16 cellular contexts compared by ENCODE assay signal in the genomic region with DNA sequence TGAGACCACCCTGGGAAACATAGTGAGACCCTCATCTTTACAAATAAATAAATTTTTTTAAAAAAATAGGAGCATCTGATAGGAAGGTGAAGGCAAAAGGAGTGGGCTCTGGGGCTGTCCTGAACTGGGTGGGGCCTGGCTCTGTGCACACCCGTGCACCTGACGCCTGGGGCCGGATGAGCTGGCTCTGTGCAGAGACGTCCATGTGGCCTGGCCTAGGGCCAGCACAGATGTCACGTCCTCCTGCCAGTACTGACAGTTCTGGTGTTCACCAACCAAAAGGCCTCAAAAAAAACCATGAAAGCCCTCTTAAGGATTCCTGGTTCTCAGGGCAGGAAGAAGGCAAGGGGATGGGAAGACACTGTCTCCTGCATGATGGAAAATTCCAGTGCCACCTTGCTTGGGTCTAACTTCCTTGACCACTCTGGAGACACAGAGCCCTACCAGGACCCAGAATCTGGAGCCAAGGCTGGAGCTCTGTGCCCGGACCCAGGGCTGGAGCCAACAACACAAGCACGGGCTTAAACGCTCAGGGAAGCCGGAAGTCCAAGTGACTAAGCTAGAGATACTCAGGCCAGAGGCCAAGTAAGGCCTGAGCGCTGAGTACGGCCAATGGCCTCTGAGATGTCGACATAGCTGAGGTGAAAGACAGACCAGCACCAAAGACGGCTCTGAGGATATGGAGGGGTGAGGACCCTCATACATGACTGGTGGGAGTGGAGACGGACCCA. TPM values are rescaled to one million over a fixed set of nuclear protein-coding genes. Genes with fewer than 3 reads are reported as not detected.
DNase-seq lines count a peak whose midpoint lies in the region; ATAC-seq and TF ChIP-seq lines count a peak whose summit lies in the region.
"Had no signal": no experiment of that assay in that cellular context is flagged by ENCODE, and none has a peak within 500 bp of the region (broad histone marks: within the 10 kb centered on the region; RNA-seq: fewer than 3 reads in every experiment).

No MANE protein-coding gene starts in this region.

- in situ Hi-C loops in Panc1 (cut with HindIII; ENCODE audit: low pct_unique_long_range_greater_than_20kb, low sequenced_read_pairs) = no loop called here

- POLR2A ChIA-PET in Panc1 (lab: Charles Lee) = interaction anchor here (0.6 kb wide), 1 partner anchor 285 kb away, joined by 6 read pairs; no protein-coding TSS in a partner anchor

- no peak for TF ChIP-seq CTCF in left ventricle myocardium inferior (IDR thresholded peaks at IDR 0.05; ENCODE audit: borderline replicate concordance)
- no peak for TF ChIP-seq CTCF in Panc1 (IDR thresholded peaks at IDR 0.05)
- TF ChIP-seq CTCF in fibroblast of villous mesenchyme (IDR thresholded peaks at IDR 0.05; ENCODE audit: insufficient read depth, low read depth, low read length) = no peak

- no peaks in the 10 kb centered on the region for H3K4me1 Mint-ChIP-seq in immature natural killer cell
- H3K4me1 Mint-ChIP-seq: memory B cell, T-cell had no signal

- H3K9me3 Mint-ChIP-seq in immature natural killer cell = no peaks in the 10 kb centered on the region
- H3K9me3 Mint-ChIP-seq: memory B cell, T-cell had no signal

- H3K9ac ChIP-seq in subcutaneous abdominal adipose tissue (ENCODE audit: low read length in 5 of 5) = peak overlapping the region in 1 of 5 donors; percentile 27

- no peaks in the 10 kb centered on the region for H3K4me1 ChIP-seq in left ventricle myocardium inferior
- H3K4me1 ChIP-seq in Panc1 (ENCODE audit: control insufficient read depth, insufficient read depth, low read length) = peaks cover 3% of the 10 kb centered on the region
- H3K4me1 ChIP-seq in subcutaneous abdominal adipose tissue (ENCODE audit: control insufficient read depth in 5 of 5, insufficient read depth in 5 of 5, low read length in 5 of 5) = peaks cover 9 to 33% (median 23%) of the 10 kb centered on the region in 5 donors
- H3K4me1 ChIP-seq: uterus had no signal

- H3K4me3 ChIP-seq in left ventricle myocardium inferior = no peak overlapping the region
- H3K4me3 ChIP-seq in Panc1 (ENCODE audit: low read depth in 2 of 2, low read length in 2 of 2) = no peak overlapping the region
- H3K4me3 ChIP-seq in fibroblast of villous mesenchyme (ENCODE audit: low read depth, low read length) = no peak overlapping the region
- peak overlapping the region in 1 of 5 donors; percentile 4 for H3K4me3 ChIP-seq in subcutaneous abdominal adipose tissue (ENCODE audit: low read depth in 1 of 5, low read length in 5 of 5)
- H3K4me3 ChIP-seq: heart left ventricle, uterus had no signal

- ATAC-seq in Panc1 (peak; percentile 58; the same call in 1 of the 2 replicates), HG03280 (IDR thresholded peaks at IDR 0.05; ENCODE audit: unreplicated experiment) (no peak)
- ATAC-seq: T-cell had no signal

- H3K36me3 Mint-ChIP-seq in immature natural killer cell = no peaks in the 10 kb centered on the region
- H3K36me3 Mint-ChIP-seq: memory B cell, T-cell had no signal

- peaks cover 0 to 8% (median 5%) of the 10 kb centered on the region in 3 donors for H3K27me3 Mint-ChIP-seq in immature natural killer cell (ENCODE audit: low read depth in 3 of 3)
- H3K27me3 Mint-ChIP-seq: memory B cell, T-cell had no signal

- intact Hi-C loops in cardiac septum (cut with DNase I) (no loop called here), left ventricle myocardium inferior (cut with micrococcal nuclease) (no loop called here), Panc1 (cut with micrococcal nuclease; ENCODE audit: unreplicated experiment) (no loop called here)

- no TSS peak for BruUV-seq in Panc1 (replicated peaks; lab: Mats Ljungman, UMichigan)

- H3K27ac ChIP-seq in left ventricle myocardium inferior (replicated peaks) = no peak overlapping the region
- H3K27ac ChIP-seq in Panc1 (ENCODE audit: low read length) = no peak overlapping the region
- peak overlapping the region; percentile 57 for H3K27ac ChIP-seq in subcutaneous abdominal adipose tissue (ENCODE audit: low read depth, low read length)
- H3K27ac ChIP-seq: heart left ventricle, uterus had no signal

- no peak overlapping the region for H3K27ac Mint-ChIP-seq in immature natural killer cell
- H3K27ac Mint-ChIP-seq: memory B cell, T-cell had no signal

- H3K4me3 Mint-ChIP-seq in immature natural killer cell = no peak overlapping the region
- H3K4me3 Mint-ChIP-seq: memory B cell, T-cell had no signal

- no peaks in the 10 kb centered on the region for H3K9me3 ChIP-seq in left ventricle myocardium inferior (replicated peaks)
- no peaks in the 10 kb centered on the region for H3K9me3 ChIP-seq in Panc1 (ENCODE audit: control insufficient read depth, insufficient read depth, low read depth, low read length)
- no peaks in the 10 kb centered on the region for H3K9me3 ChIP-seq in subcutaneous abdominal adipose tissue (ENCODE audit: control insufficient read depth in 5 of 5, low read length in 5 of 5)
- H3K9me3 ChIP-seq: heart left ventricle, uterus had no signal

- DNase-seq in cardiac septum (ENCODE audit: low spot score) = peak; percentile 27
- DNase-seq in left ventricle myocardium inferior = no peak
- no peak for DNase-seq in Panc1 (ENCODE audit: low read depth, low spot score)
- peak; percentile 66 for DNase-seq in fibroblast of villous mesenchyme (ENCODE audit: low read depth)
- DNase-seq in immature natural killer cell = no peak
- DNase-seq in SK-N-DZ (ENCODE audit: low spot score) = no peak
- DNase-seq: ACHN; activated T-cell treated with anti-CD3 and anti-CD28 coated beads, Interleukin-2, amount 50 U/mL, for 1 hour; effector memory CD4-positive, alpha-beta T cell; heart left ventricle; occipital lobe; uterus had no signal

- no peaks in the 10 kb centered on the region for H3K27me3 ChIP-seq in left ventricle myocardium inferior (ENCODE audit: low read depth)
- no peaks in the 10 kb centered on the region for H3K27me3 ChIP-seq in Panc1 (ENCODE audit: control insufficient read depth, insufficient read depth, low read length)
- H3K27me3 ChIP-seq in subcutaneous abdominal adipose tissue (ENCODE audit: control insufficient read depth in 5 of 5, insufficient read depth in 4 of 5, low read length in 5 of 5) = no peaks in the 10 kb centered on the region
- H3K27me3 ChIP-seq: heart left ventricle, uterus had no signal

- H3K36me3 ChIP-seq in left ventricle myocardium inferior (no peaks in the 10 kb centered on the region), Panc1 (ENCODE audit: control insufficient read depth, insufficient read depth, low read length) (no peaks in the 10 kb centered on the region), subcutaneous abdominal adipose tissue (ENCODE audit: control insufficient read depth in 5 of 5, insufficient read depth in 5 of 5, low read length in 5 of 5) (no peaks in the 10 kb centered on the region)
- H3K36me3 ChIP-seq: heart left ventricle, uterus had no signal

- CTCF ChIA-PET in Panc1 (lab: Charles Lee) = no interaction called here

RNA-seq across cellular contexts. Expression of gene COPRS, which starts 32.9 kb away (rescaled TPM):
- 51.9 TPM for total RNA-seq in cardiac septum
- total RNA-seq in left ventricle myocardium inferior = 52.5 TPM
- 152 TPM for total RNA-seq in Panc1 (2021; ENCODE audit: unreplicated experiment)
- polyA plus RNA-seq in Panc1 (2012; ENCODE audit: insufficient read length) = 122 TPM
- 64.3 and 84.7 TPM in 2 replicates for total RNA-seq in fibroblast of villous mesenchyme
- 10 to 100 TPM; 10.4 to 23.8 (median 19.6) TPM for polyA plus RNA-seq in immature natural killer cell
- 124 and 131 TPM in 2 replicates for polyA plus RNA-seq in SK-N-DZ (2014; cell fraction: cytosol; rRNA removed)
- polyA plus RNA-seq in SK-N-DZ (2014; cell fraction: nucleus; rRNA removed) = 84.3 and 101 TPM in 2 replicates

Comparison
In these comparisons a context has a peak if more than half of its experiments do, and no peak if none do; other contexts are left out.
1. DNase-seq: peak in cardiac septum (single experiment) and fibroblast of villous mesenchyme (single experiment); none in left ventricle myocardium inferior (single experiment), Panc1 (single experiment), immature natural killer cell (0 of 3) and SK-N-DZ (single experiment).